ENCODE assay signal across 8 cellular contexts in genomic region chr17:57480438-57481196, GRCh38.
A peak's percentile ranks its signal among the peaks of the same experiment; 100 is the strongest.
DNase-seq lines count a peak whose midpoint lies in the region; ATAC-seq and TF ChIP-seq lines count a peak whose summit lies in the region.

No MANE protein-coding gene starts in this region.

- H3K27me3 ChIP-seq in heart right ventricle, result no peaks in the 10 kb centered on the region
- no peaks in the 10 kb centered on the region for H3K27me3 ChIP-seq in testis

- intact Hi-C loops in activated CD4-positive, alpha-beta T cell treated with anti-CD3 and anti-CD28 coated beads, Interleukin-2, amount 10 ng/mL, durations not matched to agents 24 days and 14 days (cut with micrococcal nuclease), result no loop called here
- intact Hi-C loops in heart right ventricle (cut with DNase I) (no loop called here), testis (cut with DNase I; ENCODE audit: low total_unique reads) (no loop called here), lower leg skin (cut with DNase I; ENCODE audit: low total_unique reads) (no loop called here)

- peak; percentile 73 for ATAC-seq in activated CD8-positive, alpha-beta T cell treated with anti-CD3 and anti-CD28 coated beads, Interleukin-2, amount 10 ng/mL, durations not matched to agents 7 days and 5 days
- peak in 7 of 8 donors; percentile 28 to 59 (median 40) for ATAC-seq in heart right ventricle
- no peak for ATAC-seq in HG02678 (IDR thresholded peaks at IDR 0.05; ENCODE audit: unreplicated experiment)

- CTCF ChIA-PET in activated CD4-positive, alpha-beta T cell treated with anti-CD3 and anti-CD28 coated beads, Interleukin-2, amount 10 ng/mL, durations not matched to agents 7 days and 5 days (lab: Charles Lee), result interaction anchor here (1.2 to 1.3 kb wide), 2 partner anchors 9 to 11 kb away, joined by 3 to 5 read pairs; no protein-coding TSS in a partner anchor
- CTCF ChIA-PET in activated CD8-positive, alpha-beta T cell treated with anti-CD3 and anti-CD28 coated beads, Interleukin-2, amount 10 ng/mL, durations not matched to agents 7 days and 5 days (lab: Charles Lee), result interaction anchor here (1.0 to 5.3 kb wide), 9 partner anchors 8 to 237 kb away, joined by 3 to 21 read pairs (median 4); no protein-coding TSS in a partner anchor

- H3K27me3 Mint-ChIP-seq in activated CD4-positive, alpha-beta T cell treated with anti-CD3 and anti-CD28 coated beads, Interleukin-2, amount 10 ng/mL, durations not matched to agents 24 days and 14 days, result no peaks in the 10 kb centered on the region
- no peaks in the 10 kb centered on the region for H3K27me3 Mint-ChIP-seq in activated CD4-positive, alpha-beta T cell treated with anti-CD3 and anti-CD28 coated beads, Interleukin-2, amount 10 ng/mL, durations not matched to agents 7 days and 5 days
- H3K27me3 Mint-ChIP-seq in activated CD8-positive, alpha-beta T cell treated with anti-CD3 and anti-CD28 coated beads, Interleukin-2, amount 10 ng/mL, durations not matched to agents 7 days and 5 days (ENCODE audit: low read depth), result no peaks in the 10 kb centered on the region

- peak overlapping the region in 8 of 10 donors; percentile 10 to 74 (median 62) for H3K27ac ChIP-seq in heart right ventricle
- H3K27ac ChIP-seq in testis, result peak overlapping the region; percentile 40 to 86

- no peaks in the 10 kb centered on the region for H3K36me3 ChIP-seq in heart right ventricle
- no peaks in the 10 kb centered on the region for H3K36me3 ChIP-seq in testis (ENCODE audit: low read depth, missing control alignments)

- peak overlapping the region; percentile 67 for H3K27ac Mint-ChIP-seq in activated CD4-positive, alpha-beta T cell treated with anti-CD3 and anti-CD28 coated beads, Interleukin-2, amount 10 ng/mL, durations not matched to agents 24 days and 14 days
- H3K27ac Mint-ChIP-seq in activated CD4-positive, alpha-beta T cell treated with anti-CD3 and anti-CD28 coated beads, Interleukin-2, amount 10 ng/mL, durations not matched to agents 7 days and 5 days, result no peak overlapping the region
- H3K27ac Mint-ChIP-seq in activated CD8-positive, alpha-beta T cell treated with anti-CD3 and anti-CD28 coated beads, Interleukin-2, amount 10 ng/mL, durations not matched to agents 7 days and 5 days, result peak overlapping the region; percentile 71

- H3K9me3 ChIP-seq in heart right ventricle (no peaks in the 10 kb centered on the region), testis (no peaks in the 10 kb centered on the region)

- peaks cover 14% of the 10 kb centered on the region for H3K36me3 Mint-ChIP-seq in activated CD4-positive, alpha-beta T cell treated with anti-CD3 and anti-CD28 coated beads, Interleukin-2, amount 10 ng/mL, durations not matched to agents 24 days and 14 days (ENCODE audit: low read depth)
- H3K36me3 Mint-ChIP-seq in activated CD4-positive, alpha-beta T cell treated with anti-CD3 and anti-CD28 coated beads, Interleukin-2, amount 10 ng/mL, durations not matched to agents 7 days and 5 days (ENCODE audit: low read depth), result no peaks in the 10 kb centered on the region
- peaks cover 16% of the 10 kb centered on the region for H3K36me3 Mint-ChIP-seq in activated CD8-positive, alpha-beta T cell treated with anti-CD3 and anti-CD28 coated beads, Interleukin-2, amount 10 ng/mL, durations not matched to agents 7 days and 5 days (ENCODE audit: low read depth)

- H3K4me1 ChIP-seq in heart right ventricle (peaks cover 15 to 69% (median 49%) of the 10 kb centered on the region in 9 donors), testis (peaks cover 46% of the 10 kb centered on the region)

- POLR2A ChIA-PET in activated CD4-positive, alpha-beta T cell treated with anti-CD3 and anti-CD28 coated beads, Interleukin-2, amount 10 ng/mL, durations not matched to agents 7 days and 5 days (lab: Charles Lee), result no interaction called here
- POLR2A ChIA-PET in activated CD8-positive, alpha-beta T cell treated with anti-CD3 and anti-CD28 coated beads, Interleukin-2, amount 10 ng/mL, durations not matched to agents 7 days and 5 days (lab: Charles Lee), result interaction anchor here (0.6 kb wide), 1 partner anchor 22 kb away, joined by 4 read pairs; no protein-coding TSS in a partner anchor

- no peak overlapping the region for H3K4me3 Mint-ChIP-seq in activated CD4-positive, alpha-beta T cell treated with anti-CD3 and anti-CD28 coated beads, Interleukin-2, amount 10 ng/mL, durations not matched to agents 24 days and 14 days
- no peak overlapping the region for H3K4me3 Mint-ChIP-seq in activated CD4-positive, alpha-beta T cell treated with anti-CD3 and anti-CD28 coated beads, Interleukin-2, amount 10 ng/mL, durations not matched to agents 7 days and 5 days
- H3K4me3 Mint-ChIP-seq in activated CD8-positive, alpha-beta T cell treated with anti-CD3 and anti-CD28 coated beads, Interleukin-2, amount 10 ng/mL, durations not matched to agents 7 days and 5 days, result peak overlapping the region; percentile 35

- peaks cover 30% of the 10 kb centered on the region for H3K4me1 Mint-ChIP-seq in activated CD4-positive, alpha-beta T cell treated with anti-CD3 and anti-CD28 coated beads, Interleukin-2, amount 10 ng/mL, durations not matched to agents 24 days and 14 days
- peaks cover 31% of the 10 kb centered on the region for H3K4me1 Mint-ChIP-seq in activated CD4-positive, alpha-beta T cell treated with anti-CD3 and anti-CD28 coated beads, Interleukin-2, amount 10 ng/mL, durations not matched to agents 7 days and 5 days
- peaks cover 60% of the 10 kb centered on the region for H3K4me1 Mint-ChIP-seq in activated CD8-positive, alpha-beta T cell treated with anti-CD3 and anti-CD28 coated beads, Interleukin-2, amount 10 ng/mL, durations not matched to agents 7 days and 5 days (ENCODE audit: low read depth)

- no peak for DNase-seq in activated CD4-positive, alpha-beta T cell treated with anti-CD3 and anti-CD28 coated beads, Interleukin-2, amount 10 ng/mL, durations not matched to agents 24 days and 14 days
- no peak for DNase-seq in activated CD4-positive, alpha-beta T cell treated with anti-CD3 and anti-CD28 coated beads, Interleukin-2, amount 10 ng/mL, durations not matched to agents 7 days and 5 days
- DNase-seq in activated CD8-positive, alpha-beta T cell treated with anti-CD3 and anti-CD28 coated beads, Interleukin-2, amount 10 ng/mL, durations not matched to agents 7 days and 5 days, result peak; percentile 53
- DNase-seq in heart right ventricle (no peak), testis (no peak), germinal center (ENCODE audit: low spot score) (no peak), lower leg skin (ENCODE audit: low spot score in 2 of 2) (no peak)

- no peak for TF ChIP-seq POLR2A in testis (IDR thresholded peaks at IDR 0.05)
- TF ChIP-seq POLR2A in lower leg skin (IDR thresholded peaks at IDR 0.05), result no peak

- TF ChIP-seq CTCF in heart right ventricle (IDR thresholded peaks at IDR 0.05) (no peak), testis (IDR thresholded peaks at IDR 0.05) (no peak), lower leg skin (IDR thresholded peaks at IDR 0.05) (no peak)

- H3K4me3 ChIP-seq in heart right ventricle (no peak overlapping the region), testis (no peak overlapping the region), lower leg skin (ENCODE audit: low read depth, poor library complexity, severe bottlenecking) (no peak overlapping the region)

- no peaks in the 10 kb centered on the region for H3K9me3 Mint-ChIP-seq in activated CD4-positive, alpha-beta T cell treated with anti-CD3 and anti-CD28 coated beads, Interleukin-2, amount 10 ng/mL, durations not matched to agents 24 days and 14 days
- H3K9me3 Mint-ChIP-seq in activated CD4-positive, alpha-beta T cell treated with anti-CD3 and anti-CD28 coated beads, Interleukin-2, amount 10 ng/mL, durations not matched to agents 7 days and 5 days, result no peaks in the 10 kb centered on the region
- no peaks in the 10 kb centered on the region for H3K9me3 Mint-ChIP-seq in activated CD8-positive, alpha-beta T cell treated with anti-CD3 and anti-CD28 coated beads, Interleukin-2, amount 10 ng/mL, durations not matched to agents 7 days and 5 days (ENCODE audit: insufficient read depth)

- WGBS in heart right ventricle, 2 donors, result 42 to 52% methylated on average over 4 of the region's 4 CpGs
- WGBS in testis, 2 donors, result 52 to 81% methylated on average over 4 of the region's 4 CpGs
- 43 to 55% methylated on average over 4 of the region's 4 CpGs for WGBS in lower leg skin, 2 donors
